ENCODE assay signal across 19 cellular contexts in the genomic region with DNA sequence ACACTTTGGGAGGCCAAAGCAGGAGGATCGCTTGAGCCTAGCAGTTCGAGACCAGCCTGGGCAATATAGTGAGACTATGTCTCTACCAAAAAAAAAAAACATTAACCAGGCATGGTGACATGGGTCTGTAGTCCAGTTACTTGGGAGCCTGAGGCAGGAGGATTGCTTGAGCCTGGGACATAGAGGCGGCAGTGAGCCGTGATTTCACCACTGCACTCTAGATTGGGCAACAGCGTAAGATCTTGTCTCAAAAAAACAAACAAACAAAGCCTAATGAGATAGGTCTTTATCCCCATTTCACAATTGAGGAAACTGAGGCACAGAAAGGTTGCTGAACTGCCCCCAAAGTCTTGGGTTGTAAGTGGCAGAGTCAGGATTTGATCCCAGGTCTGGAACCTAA.
DNase-seq lines count a peak whose midpoint lies in the region; ATAC-seq and TF ChIP-seq lines count a peak whose summit lies in the region.
"Had no signal": no experiment of that assay in that cellular context is flagged by ENCODE, and none has a peak within 500 bp of the region (broad histone marks: within the 10 kb centered on the region; RNA-seq: fewer than 3 reads in every experiment).

No MANE protein-coding gene starts in this region.

- H3K4me3 ChIP-seq in SJSA1 = no peak overlapping the region
- H3K4me3 ChIP-seq in skeletal muscle satellite cell (ENCODE audit: low read length) = no peak overlapping the region

- no peak for DNase-seq in CD14-positive monocyte (ENCODE audit: low spot score)
- no peak for DNase-seq in SJSA1 (ENCODE audit: low read depth in 1 of 2, low spot score in 2 of 2)
- peak; percentile 28 for DNase-seq in iris pigment epithelial cell (ENCODE audit: low read depth)
- DNase-seq in NCI-H1092 treated with DMSO at 0.1 percent for 48 hours (lab: John Stamatoyannopoulos, UW) = no peak
- no peak for DNase-seq in NOMO-1 treated with DMSO at 0.1 percent for 48 hours (lab: John Stamatoyannopoulos, UW; ENCODE audit: unreplicated experiment)
- DNase-seq: GDM1, GOT3, HCEC 1CT, Karpas-422, NCI-H1417 treated with DMSO at 0.1 percent for 48 hours, NCI-H187, NCI-H446, NCI-H526, OCI-M1 had no signal

- ATAC-seq in HG03108 (IDR thresholded peaks at IDR 0.05; ENCODE audit: unreplicated experiment) = no peak
- ATAC-seq: Right ventricle myocardium inferior had no signal

- no peaks in the 10 kb centered on the region for H3K27me3 ChIP-seq in SJSA1 (replicated peaks)
- no peaks in the 10 kb centered on the region for H3K27me3 ChIP-seq in skeletal muscle satellite cell (ENCODE audit: control insufficient read depth, insufficient read depth, low read length)

- H3K4me2 ChIP-seq in skeletal muscle satellite cell (ENCODE audit: low read length) = peak overlapping the region; percentile 55

- H3K9ac ChIP-seq in skeletal muscle satellite cell (ENCODE audit: low read depth, low read length) = no peak overlapping the region

- H3K9me3 ChIP-seq in SJSA1 (replicated peaks) = no peaks in the 10 kb centered on the region
- no peaks in the 10 kb centered on the region for H3K9me3 ChIP-seq in skeletal muscle satellite cell (replicated peaks; ENCODE audit: low read length)

- H3K36me3 ChIP-seq in SJSA1 (no peaks in the 10 kb centered on the region), skeletal muscle satellite cell (ENCODE audit: insufficient read depth, low read length) (no peaks in the 10 kb centered on the region)

- intact Hi-C loops in CD14-positive monocyte (cut with micrococcal nuclease) = no loop called here

- H3K4me3 Mint-ChIP-seq in CD14-positive monocyte = no peak overlapping the region
- H3K4me3 Mint-ChIP-seq: IgD-negative memory B cell had no signal

- peaks cover 0 to 9% (median 1%) of the 10 kb centered on the region in 3 donors for H3K27me3 Mint-ChIP-seq in CD14-positive monocyte (ENCODE audit: low read depth in 3 of 3)

- H3K4me1 ChIP-seq in SJSA1 (replicated peaks) (peaks cover 50% of the 10 kb centered on the region), skeletal muscle satellite cell (ENCODE audit: control insufficient read depth, insufficient read depth, low read length) (peaks cover 43% of the 10 kb centered on the region)

- peaks cover 28% of the 10 kb centered on the region for H3K4me1 Mint-ChIP-seq in CD14-positive monocyte

- H3K9me3 Mint-ChIP-seq in CD14-positive monocyte = peaks cover 0 to 2% (median under 1%) of the 10 kb centered on the region in 7 donors

- no peaks in the 10 kb centered on the region for H3K36me3 Mint-ChIP-seq in CD14-positive monocyte
- H3K36me3 Mint-ChIP-seq: IgD-negative memory B cell had no signal

- TF ChIP-seq CTCF in CD14-positive monocyte (IDR thresholded peaks at IDR 0.05) = no peak

- H3K27ac ChIP-seq in SJSA1 = peak overlapping the region; percentile 80
- H3K27ac ChIP-seq: C4-2B had no signal

- peak overlapping the region in 6 of 7 donors; percentile 41 to 91 (median 72) for H3K27ac Mint-ChIP-seq in CD14-positive monocyte
